Comparison of ENCODE assay signal across 9 cellular contexts in the genomic region with DNA sequence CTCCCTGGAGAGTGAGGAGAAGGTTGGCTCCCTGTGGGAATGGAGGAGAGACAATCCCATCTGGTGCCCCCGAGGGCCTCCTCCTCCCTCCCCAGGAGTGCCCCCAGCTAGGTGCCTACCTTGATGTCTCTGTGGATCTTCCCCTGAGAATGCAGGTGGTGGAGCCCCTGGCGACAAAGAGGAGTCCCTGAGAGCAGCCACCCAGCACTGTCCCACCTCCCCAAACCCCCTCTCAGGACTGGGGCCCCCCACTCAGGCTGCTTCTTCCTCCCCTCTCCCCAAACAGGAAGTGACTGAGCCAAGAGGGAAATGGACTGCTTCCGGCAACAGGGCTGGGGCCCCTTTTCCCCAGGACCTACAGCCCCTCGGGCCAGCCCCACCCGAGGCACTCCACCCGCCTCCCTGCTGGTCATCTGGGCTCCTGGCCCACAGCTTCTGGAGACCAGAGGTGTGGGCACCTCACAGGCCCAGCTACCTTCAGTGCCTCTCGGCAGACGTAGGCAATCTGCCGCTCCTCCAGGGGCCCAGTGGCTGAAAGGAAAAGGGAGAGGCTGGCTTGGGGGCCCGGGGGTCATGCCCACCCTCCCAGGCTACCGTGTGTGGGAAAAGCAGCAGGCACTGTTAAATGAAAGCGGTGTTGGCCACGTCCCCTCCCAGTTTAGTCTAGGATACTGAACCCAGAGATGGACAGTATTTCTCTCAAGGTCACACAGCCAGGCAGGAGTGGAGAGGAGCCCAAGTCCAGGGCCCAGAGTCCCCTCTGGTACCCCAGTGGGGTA. TPM values are rescaled to one million over a fixed set of nuclear protein-coding genes. Genes with fewer than 3 reads are reported as not detected.
DNase-seq lines count a peak whose midpoint lies in the region; ATAC-seq and TF ChIP-seq lines count a peak whose summit lies in the region.
"Had no signal": no experiment of that assay in that cellular context is flagged by ENCODE, and none has a peak within 500 bp of the region (broad histone marks: within the 10 kb centered on the region; RNA-seq: fewer than 3 reads in every experiment).

No MANE protein-coding gene starts in this region.

- H3K36me3 Mint-ChIP-seq in endothelial cell (ENCODE audit: low read depth, unreplicated experiment): peaks cover 29% of the 10 kb centered on the region

- H3K36me3 ChIP-seq in DOHH2 (ENCODE audit: control insufficient read depth, low read length) (peaks cover 79% of the 10 kb centered on the region), PC-3 (ENCODE audit: low read depth, low read length) (peaks cover 4% of the 10 kb centered on the region; the same call in 1 of the 2 replicates), prostate gland (peaks cover 0 to 7% of the 10 kb centered on the region in 2 donors)

- H3K27ac ChIP-seq in DOHH2 (ENCODE audit: low read depth, low read length) (peak overlapping the region; percentile 86), PC-3 (ENCODE audit: low read length) (no peak overlapping the region), prostate gland (peak overlapping the region; percentile 78 to 83)

- peak overlapping the region; percentile 84 for H3K27ac Mint-ChIP-seq in endothelial cell (ENCODE audit: unreplicated experiment)

- peak overlapping the region; percentile 37; the same call in 1 of the 2 replicates for H3K9ac ChIP-seq in PC-3 (ENCODE audit: low read length)

- H3K27me3 ChIP-seq in DOHH2 (ENCODE audit: control insufficient read depth, low read length): no peaks in the 10 kb centered on the region
- no peaks in the 10 kb centered on the region for H3K27me3 ChIP-seq in PC-3 (ENCODE audit: low read length)
- H3K27me3 ChIP-seq in prostate gland (replicated peaks; ENCODE audit: insufficient read depth): no peaks in the 10 kb centered on the region

- ATAC-seq in PC-3 (no peak), HG03159 (IDR thresholded peaks at IDR 0.05; ENCODE audit: unreplicated experiment) (no peak)

- H3K4me3 ChIP-seq in DOHH2 (ENCODE audit: low read length): peak overlapping the region; percentile 99
- H3K4me3 ChIP-seq in PC-3 (ENCODE audit: low read length): peak overlapping the region; percentile 79
- no peak overlapping the region for H3K4me3 ChIP-seq in prostate gland

- H4K20me1 ChIP-seq in DOHH2 (ENCODE audit: control insufficient read depth, insufficient read depth, low read depth, low read length) (no peaks in the 10 kb centered on the region), PC-3 (ENCODE audit: low read length) (no peaks in the 10 kb centered on the region)

- H3K79me2 ChIP-seq in DOHH2 (ENCODE audit: control insufficient read depth, low read length): peaks cover 19% of the 10 kb centered on the region
- peaks cover 10% of the 10 kb centered on the region; the same call in 1 of the 2 replicates for H3K79me2 ChIP-seq in PC-3 (ENCODE audit: low read length)

- H3K4me2 ChIP-seq in DOHH2 (ENCODE audit: low read length): peak overlapping the region; percentile 96
- peak overlapping the region; percentile 77 for H3K4me2 ChIP-seq in PC-3 (ENCODE audit: low read length)

- H3K9me3 ChIP-seq in DOHH2 (ENCODE audit: control insufficient read depth, insufficient read depth, low read length) (no peaks in the 10 kb centered on the region), PC-3 (ENCODE audit: low read length) (no peaks in the 10 kb centered on the region), prostate gland (no peaks in the 10 kb centered on the region)

- intact Hi-C loops in PC-3 (cut with micrococcal nuclease) (loop anchor here (2.0 kb wide), 2 partner anchors 23 to 45 kb away; a partner anchor contains a TSS), prostate gland (cut with DNase I) (loop anchor here (2.0 kb wide), 1 partner anchor 27 kb away; no protein-coding TSS in a partner anchor), head of caudate nucleus (cut with DNase I) (loop anchor here (10.0 kb wide), 1 partner anchor 323 kb away; a partner anchor contains a TSS)

- H3K4me1 ChIP-seq in DOHH2 (ENCODE audit: control insufficient read depth, low read length): peaks cover 46% of the 10 kb centered on the region
- H3K4me1 ChIP-seq in PC-3 (ENCODE audit: insufficient read depth, low read length): peaks cover 19% of the 10 kb centered on the region
- H3K4me1 ChIP-seq in prostate gland (replicated peaks): peaks cover 7% of the 10 kb centered on the region

- BruUV-seq in PC-3 (replicated peaks; lab: Mats Ljungman, UMichigan): TSS peak; percentile 13

- TF ChIP-seq CTCF in DOHH2 (IDR thresholded peaks at IDR 0.05; ENCODE audit: low read depth, low read length, poor library complexity, severe bottlenecking) (peak; percentile 14), PC-3 (conservative IDR thresholded peaks at IDR 0.05; ENCODE audit: low read depth, low read length) (no peak), endothelial cell (IDR thresholded peaks at IDR 0.05; ENCODE audit: unreplicated experiment) (no peak), prostate gland (IDR thresholded peaks at IDR 0.05) (no peak), GM10248 (IDR thresholded peaks at IDR 0.05; ENCODE audit: control extremely low read depth, extremely low read depth, low read depth, missing control alignments) (no peak)

- H3K4me1 Mint-ChIP-seq in endothelial cell (ENCODE audit: unreplicated experiment): peaks cover 25% of the 10 kb centered on the region

- WGBS in prostate gland: 48% methylated on average over 11 of the region's 13 CpGs

- no peaks in the 10 kb centered on the region for H3K9me3 Mint-ChIP-seq in endothelial cell (ENCODE audit: unreplicated experiment)

- H3K9me2 ChIP-seq in DOHH2 (replicated peaks; ENCODE audit: control insufficient read depth, low read length): no peaks in the 10 kb centered on the region
- no peaks in the 10 kb centered on the region for H3K9me2 ChIP-seq in PC-3 (replicated peaks; ENCODE audit: low read length)

- POLR2A ChIA-PET in PC-3 (lab: Charles Lee; ENCODE audit: unreplicated experiment) (no interaction called here), GM10248 (lab: Yijun Ruan, JAX) (no interaction called here)

- TF ChIP-seq POLR2A in prostate gland (IDR thresholded peaks at IDR 0.05): no peak

- DNase-seq in PC-3 (no peak), endothelial cell (ENCODE audit: low spot score) (peak; percentile 48), prostate gland (ENCODE audit: low spot score) (no peak), GM10248 (ENCODE audit: extremely low spot score) (no peak), GM19238 (ENCODE audit: insufficient read length, low spot score) (no peak), head of caudate nucleus (no peak)
- DNase-seq: NCI-H2107 had no signal

- peaks cover 21% of the 10 kb centered on the region for H3K27me3 Mint-ChIP-seq in endothelial cell (ENCODE audit: unreplicated experiment)

- no peak overlapping the region for H2AFZ ChIP-seq in PC-3 (ENCODE audit: low read length)

- H3F3A ChIP-seq in DOHH2 (ENCODE audit: control insufficient read depth, insufficient read depth): peaks cover 19% of the 10 kb centered on the region
- peaks cover 10% of the 10 kb centered on the region for H3F3A ChIP-seq in PC-3 (ENCODE audit: low read length, unreplicated experiment)

- CTCF ChIA-PET in PC-3 (lab: Charles Lee) (interaction anchor here (0.6 kb wide), 1 partner anchor 18 kb away, joined by 5 read pairs; no protein-coding TSS in a partner anchor), GM10248 (lab: Yijun Ruan, JAX) (interaction anchor here (0.7 to 8.5 kb wide), 8 partner anchors 8 to 528 kb away, joined by 3 to 49 read pairs (median 3); a partner anchor contains a TSS)

- H3K4me3 Mint-ChIP-seq in endothelial cell (ENCODE audit: unreplicated experiment): peak overlapping the region; percentile 90

RNA-seq across cellular contexts. Expression of a gene that starts 1.2 kb away (rescaled TPM):
- total RNA-seq in PC-3 (2014; rRNA removed) (55.6 and 57.0 TPM in 2 replicates), endothelial cell (ENCODE audit: unreplicated experiment) (202 TPM), prostate gland (10 to 100 TPM; 10.7 to 35.8 TPM)

RNA-seq across cellular contexts. Expression of a gene that starts 8.6 kb away (rescaled TPM):
- total RNA-seq in PC-3 (2014; rRNA removed): 46.1 and 54.1 TPM in 2 replicates
- total RNA-seq in endothelial cell (ENCODE audit: unreplicated experiment): 56.3 TPM
- 10 to 100 TPM; 27.9 to 45.5 TPM for total RNA-seq in prostate gland

RNA-seq across cellular contexts. Expression of a gene that starts 23.4 kb away (rescaled TPM):
- total RNA-seq in PC-3 (2014; rRNA removed) (209 and 217 TPM in 2 replicates), endothelial cell (ENCODE audit: unreplicated experiment) (322 TPM), prostate gland (100 to 1,000 TPM; 263 to 409 TPM)

RNA-seq across cellular contexts. Expression of a gene that starts 42.0 kb away (rescaled TPM):
- total RNA-seq in PC-3 (2014; rRNA removed) (0.95 and 1.3 TPM in 2 replicates), endothelial cell (ENCODE audit: unreplicated experiment) (0.26 TPM), prostate gland (10 to 100 TPM in 1 of 2 donors, 1 to 10 TPM in 1; 8.0 to 22.4 TPM)

RNA-seq across cellular contexts. Expression of a gene that starts 42.7 kb away (rescaled TPM):
- total RNA-seq in PC-3 (2014; rRNA removed): 14.5 and 30.5 TPM in 2 replicates
- total RNA-seq in endothelial cell (ENCODE audit: unreplicated experiment): 4.1 TPM
- total RNA-seq in prostate gland: 10 to 100 TPM; 17.2 to 24.0 TPM

Comparison
In these comparisons a context has a peak if more than half of its experiments do, and no peak if none do; other contexts are left out.
1. H3K4me3 ChIP-seq: peak in DOHH2 (single experiment) and PC-3 (single experiment); none in prostate gland (0 of 2).